Comparison of ENCODE assay signal across 1 cellular context in genomic region chr10:69334258-69335062, GRCh38.
A peak's percentile ranks its signal among the peaks of the same experiment; 100 is the strongest.
TF ChIP-seq lines count a peak whose summit lies in the region.

No MANE protein-coding gene starts in this region.

TF ChIP-seq in K562, 482 proteins besides CTCF, POLR2A, EP300 and RAD21 (continued from another document and continues in another):
- TF ChIP-seq, protein P1, sequence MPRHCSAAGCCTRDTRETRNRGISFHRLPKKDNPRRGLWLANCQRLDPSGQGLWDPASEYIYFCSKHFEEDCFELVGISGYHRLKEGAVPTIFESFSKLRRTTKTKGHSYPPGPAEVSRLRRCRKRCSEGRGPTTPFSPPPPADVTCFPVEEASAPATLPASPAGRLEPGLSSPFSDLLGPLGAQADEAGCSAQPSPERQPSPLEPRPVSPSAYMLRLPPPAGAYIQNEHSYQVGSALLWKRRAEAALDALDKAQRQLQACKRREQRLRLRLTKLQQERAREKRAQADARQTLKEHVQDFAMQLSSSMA (CRISPR knock-in tag; IDR thresholded peaks at IDR 0.05), result no peak
- no peak for TF ChIP-seq ZNF583 (CRISPR knock-in tag; IDR thresholded peaks at IDR 0.05)
- TF ChIP-seq TAL1 (IDR thresholded peaks at IDR 0.05), result peak; percentile 52; the same call in 1 of the 2 replicates
- TF ChIP-seq KAT7 (CRISPR knock-in tag; IDR thresholded peaks at IDR 0.05; ENCODE audit: borderline replicate concordance), result peak; percentile 78
- no peak for TF ChIP-seq ZNF551 (CRISPR knock-in tag; IDR thresholded peaks at IDR 0.05)
- no peak for TF ChIP-seq ZBED1 (IDR thresholded peaks at IDR 0.05)
- no peak for TF ChIP-seq PPARD (CRISPR knock-in tag; IDR thresholded peaks at IDR 0.05)
- no peak for TF ChIP-seq TSHZ1 (CRISPR knock-in tag; IDR thresholded peaks at IDR 0.05)
- peak; percentile 47 for TF ChIP-seq ZFP36 (IDR thresholded peaks at IDR 0.05; ENCODE audit: low read depth, low read length, partially characterized antibody)
- TF ChIP-seq, protein P2, sequence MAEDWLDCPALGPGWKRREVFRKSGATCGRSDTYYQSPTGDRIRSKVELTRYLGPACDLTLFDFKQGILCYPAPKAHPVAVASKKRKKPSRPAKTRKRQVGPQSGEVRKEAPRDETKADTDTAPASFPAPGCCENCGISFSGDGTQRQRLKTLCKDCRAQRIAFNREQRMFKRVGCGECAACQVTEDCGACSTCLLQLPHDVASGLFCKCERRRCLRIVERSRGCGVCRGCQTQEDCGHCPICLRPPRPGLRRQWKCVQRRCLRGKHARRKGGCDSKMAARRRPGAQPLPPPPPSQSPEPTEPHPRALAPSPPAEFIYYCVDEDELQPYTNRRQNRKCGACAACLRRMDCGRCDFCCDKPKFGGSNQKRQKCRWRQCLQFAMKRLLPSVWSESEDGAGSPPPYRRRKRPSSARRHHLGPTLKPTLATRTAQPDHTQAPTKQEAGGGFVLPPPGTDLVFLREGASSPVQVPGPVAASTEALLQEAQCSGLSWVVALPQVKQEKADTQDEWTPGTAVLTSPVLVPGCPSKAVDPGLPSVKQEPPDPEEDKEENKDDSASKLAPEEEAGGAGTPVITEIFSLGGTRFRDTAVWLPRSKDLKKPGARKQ (CRISPR knock-in tag; IDR thresholded peaks at IDR 0.05), result no peak
- no peak for TF ChIP-seq WHSC1 (IDR thresholded peaks at IDR 0.05; ENCODE audit: low read length)
- TF ChIP-seq, protein P3, sequence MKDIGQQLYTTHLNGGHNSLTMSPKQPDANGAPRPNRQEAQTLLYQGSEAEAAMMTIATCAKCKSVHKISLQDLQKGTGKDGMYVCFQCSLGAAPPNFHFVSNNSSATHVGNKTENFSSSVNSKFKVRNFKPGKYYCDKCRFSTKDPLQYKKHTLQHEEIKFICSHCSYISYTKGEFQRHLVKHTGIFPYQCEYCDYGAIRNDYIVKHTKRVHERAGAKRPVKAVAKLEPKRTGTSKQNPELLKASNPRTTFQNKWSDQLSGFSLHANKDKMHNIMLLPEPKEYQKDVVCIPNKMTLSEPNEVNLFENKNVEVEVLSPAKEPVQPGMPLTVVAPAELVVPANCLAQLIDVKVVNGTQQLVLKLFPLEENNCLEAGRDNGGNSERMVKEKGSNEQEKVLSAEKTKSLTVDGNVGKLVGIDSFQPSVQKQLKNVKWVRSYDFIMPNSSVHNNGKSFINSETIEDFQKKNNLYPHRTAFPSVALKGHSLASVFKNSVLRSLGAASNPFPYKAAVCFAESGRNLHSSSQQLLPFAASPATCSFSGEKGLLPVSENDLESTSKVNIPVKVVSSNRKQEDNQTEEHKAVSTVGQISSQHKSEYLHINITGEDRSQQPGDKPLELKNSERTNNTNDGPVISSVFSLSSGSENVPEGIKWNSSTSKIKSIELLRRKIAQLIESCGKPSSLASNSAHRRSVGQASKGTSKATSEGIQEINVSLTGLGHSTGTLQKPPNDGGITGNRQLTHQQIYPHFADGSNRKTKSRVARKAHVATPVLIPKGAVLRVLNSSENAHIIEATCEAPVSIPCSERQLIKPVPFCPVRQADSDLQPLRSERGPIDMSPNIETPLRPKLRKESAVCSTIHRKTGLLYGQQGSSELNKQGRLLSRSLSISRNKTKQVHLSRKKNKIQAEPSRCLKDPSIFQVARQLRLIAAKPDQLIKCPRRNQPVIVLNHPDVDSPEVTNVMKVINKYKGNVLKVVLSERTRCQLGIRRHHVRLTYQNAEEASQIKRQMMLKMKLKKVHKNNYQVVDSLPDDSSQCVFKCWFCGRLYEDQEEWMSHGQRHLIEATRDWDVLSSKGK (CRISPR knock-in tag; IDR thresholded peaks at IDR 0.05), result no peak
- TF ChIP-seq BMI1 (IDR thresholded peaks at IDR 0.05; ENCODE audit: low read length), result no peak
- no peak for TF ChIP-seq ZNF224 (CRISPR knock-in tag; IDR thresholded peaks at IDR 0.05)
- TF ChIP-seq CXXC5 (CRISPR knock-in tag; IDR thresholded peaks at IDR 0.05), result peak; percentile 29
- TF ChIP-seq HDAC6 (IDR thresholded peaks at IDR 0.05; ENCODE audit: low read depth, low read length), result no peak
- TF ChIP-seq TCFL5 (CRISPR knock-in tag; conservative IDR thresholded peaks at IDR 0.05), result no peak
- no peak for TF ChIP-seq CBX8 (IDR thresholded peaks at IDR 0.05; ENCODE audit: borderline replicate concordance, extremely low read depth, low read depth, low read length, poor library complexity, severe bottlenecking)
- peak; percentile 78; the same call in 1 of the 2 replicates for TF ChIP-seq CUX1 (CRISPR knock-in tag; IDR thresholded peaks at IDR 0.05)
- TF ChIP-seq, protein P4, sequence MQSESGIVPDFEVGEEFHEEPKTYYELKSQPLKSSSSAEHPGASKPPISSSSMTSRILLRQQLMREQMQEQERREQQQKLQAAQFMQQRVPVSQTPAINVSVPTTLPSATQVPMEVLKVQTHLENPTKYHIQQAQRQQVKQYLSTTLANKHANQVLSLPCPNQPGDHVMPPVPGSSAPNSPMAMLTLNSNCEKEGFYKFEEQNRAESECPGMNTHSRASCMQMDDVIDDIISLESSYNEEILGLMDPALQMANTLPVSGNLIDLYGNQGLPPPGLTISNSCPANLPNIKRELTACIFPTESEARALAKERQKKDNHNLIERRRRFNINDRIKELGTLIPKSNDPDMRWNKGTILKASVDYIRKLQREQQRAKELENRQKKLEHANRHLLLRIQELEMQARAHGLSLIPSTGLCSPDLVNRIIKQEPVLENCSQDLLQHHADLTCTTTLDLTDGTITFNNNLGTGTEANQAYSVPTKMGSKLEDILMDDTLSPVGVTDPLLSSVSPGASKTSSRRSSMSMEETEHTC (IDR thresholded peaks at IDR 0.05), result no peak; the same call in 1 of the 2 replicates
- TF ChIP-seq KHSRP (IDR thresholded peaks at IDR 0.05), result no peak
- TF ChIP-seq ELF4 (CRISPR knock-in tag; IDR thresholded peaks at IDR 0.05), result 0 out of 2 replicates have a peak, but pooled peaks have one; percentile 58
- peak in 1 of 2 experiments; percentile 78; a peak in 2 of 4 replicates for TF ChIP-seq RCOR1 (IDR thresholded peaks at IDR 0.05; ENCODE audit: borderline replicate concordance in 1 of 2, low read depth in 2 of 2, low read length in 2 of 2)
- TF ChIP-seq ZNF140 (CRISPR knock-in tag; IDR thresholded peaks at IDR 0.05), result no peak
- peak; percentile 84 for TF ChIP-seq ARID1B (IDR thresholded peaks at IDR 0.05)
- no peak for TF ChIP-seq ZNF778 (CRISPR knock-in tag; IDR thresholded peaks at IDR 0.05)
- TF ChIP-seq HMGN3 (IDR thresholded peaks at IDR 0.05; ENCODE audit: borderline replicate concordance, extremely low read depth, insufficient read length, low read depth, low read length), result peak; percentile 47
- TF ChIP-seq KLF13 (tag; IDR thresholded peaks at IDR 0.05; ENCODE audit: borderline replicate concordance, low read depth), result no peak
- no peak for TF ChIP-seq E4F1 (CRISPR knock-in tag; IDR thresholded peaks at IDR 0.05; ENCODE audit: borderline replicate concordance)
- TF ChIP-seq YBX1 (IDR thresholded peaks at IDR 0.05), result no peak
- TF ChIP-seq, protein P5, sequence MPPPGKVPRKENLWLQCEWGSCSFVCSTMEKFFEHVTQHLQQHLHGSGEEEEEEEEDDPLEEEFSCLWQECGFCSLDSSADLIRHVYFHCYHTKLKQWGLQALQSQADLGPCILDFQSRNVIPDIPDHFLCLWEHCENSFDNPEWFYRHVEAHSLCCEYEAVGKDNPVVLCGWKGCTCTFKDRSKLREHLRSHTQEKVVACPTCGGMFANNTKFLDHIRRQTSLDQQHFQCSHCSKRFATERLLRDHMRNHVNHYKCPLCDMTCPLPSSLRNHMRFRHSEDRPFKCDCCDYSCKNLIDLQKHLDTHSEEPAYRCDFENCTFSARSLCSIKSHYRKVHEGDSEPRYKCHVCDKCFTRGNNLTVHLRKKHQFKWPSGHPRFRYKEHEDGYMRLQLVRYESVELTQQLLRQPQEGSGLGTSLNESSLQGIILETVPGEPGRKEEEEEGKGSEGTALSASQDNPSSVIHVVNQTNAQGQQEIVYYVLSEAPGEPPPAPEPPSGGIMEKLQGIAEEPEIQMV (tag; conservative IDR thresholded peaks at IDR 0.05; ENCODE audit: low read depth), result no peak
- TF ChIP-seq GABPA (tag; conservative IDR thresholded peaks at IDR 0.05; ENCODE audit: low read depth), result no peak
- no peak for TF ChIP-seq TGIF2 (CRISPR knock-in tag; IDR thresholded peaks at IDR 0.05)
- no peak for TF ChIP-seq ZNF134 (CRISPR knock-in tag; conservative IDR thresholded peaks at IDR 0.05)
- TF ChIP-seq SOX6 (IDR thresholded peaks at IDR 0.05), result peak; percentile 42; the same call in 1 of the 2 replicates
- no peak for TF ChIP-seq ZBTB12 (CRISPR knock-in tag; IDR thresholded peaks at IDR 0.05)
- TF ChIP-seq GTF2A2 (tag; IDR thresholded peaks at IDR 0.05), result no peak
- TF ChIP-seq U2AF1 (optimal IDR thresholded peaks at IDR 0.05; ENCODE audit: low read depth, low read length), result no peak
- peak; percentile 91 for TF ChIP-seq EP400 (IDR thresholded peaks at IDR 0.05)
